Comparison of ENCODE assay signal across 19 cellular contexts in the genomic region with DNA sequence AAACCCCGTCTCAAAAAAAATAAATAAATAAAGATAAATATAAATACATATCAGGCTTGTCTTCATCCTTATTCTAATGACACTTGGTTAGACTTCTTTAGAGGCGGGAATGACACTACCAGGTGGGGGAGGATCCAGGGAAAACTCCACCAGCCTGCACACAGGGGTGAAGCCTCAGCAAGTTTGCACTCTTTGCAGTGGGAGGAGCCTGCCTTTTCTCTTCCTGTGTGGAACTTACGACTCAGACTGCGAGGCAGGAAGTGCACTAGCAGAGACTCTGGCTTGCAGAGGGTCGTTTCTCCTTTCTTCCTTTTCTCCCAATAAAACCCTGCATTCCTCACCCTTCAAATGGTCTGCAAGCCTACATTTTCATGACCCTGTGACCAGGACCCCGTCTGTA.
"Had no signal": no experiment of that assay in that cellular context is flagged by ENCODE, and none has a peak within 500 bp of the region (broad histone marks: within the 10 kb centered on the region; RNA-seq: fewer than 3 reads in every experiment).

No MANE protein-coding gene starts in this region.

- H3K9ac ChIP-seq: parathyroid adenoma had no signal

- H3K4me3 Mint-ChIP-seq: activated CD4-positive, alpha-beta T cell treated with anti-CD3 and anti-CD28 coated beads, Interleukin-2, amount 10 ng/mL, durations not matched to agents 7 days and 5 days; activated T-cell treated with anti-CD3 and anti-CD28 coated beads, Interleukin-2, amount 50 U/mL, for 72 hours; natural killer cell; stimulated activated naive B cell treated with anti-CD40 and anti-IgM and Interleukin-4, amounts not matched to agents 10 μg/mL and 1 μg/mL and 100 μg/mL, for 72 hours had no signal

- DNase-seq: activated CD4-positive, alpha-beta T cell treated with anti-CD3 and anti-CD28 coated beads, Interleukin-2, amount 10 ng/mL, durations not matched to agents 7 days and 5 days; activated CD8-positive, alpha-beta memory T cell treated with anti-CD3 and anti-CD28 coated beads for 24 hours; activated CD8-positive, alpha-beta memory T cell treated with anti-CD3 and anti-CD28 coated beads, Interleukin-2, amount 50 U/mL, for 48 hours; activated effector memory CD4-positive, alpha-beta T cell treated with anti-CD3 and anti-CD28 coated beads, Interleukin-2, amount 50 U/mL, for 16 hours; activated naive CD4-positive, alpha-beta T cell treated with anti-CD3 and anti-CD28 coated beads, Interleukin-2, amount 50 U/mL, for 16 hours; activated T-cell treated with anti-CD3 and anti-CD28 coated beads, Interleukin-2, amount 50 U/mL, for 72 hours; cerebellar nuclear complex; effector CD8-positive, alpha-beta T cell; heart left ventricle; natural killer cell; sigmoid colon; spleen; stimulated activated naive B cell treated with anti-CD40 and anti-IgM and Interleukin-4, amounts not matched to agents 10 μg/mL and 1 μg/mL and 100 μg/mL, for 72 hours; thyroid gland had no signal

- H3K79me2 ChIP-seq: parathyroid adenoma had no signal

- H3K27ac Mint-ChIP-seq: activated CD4-positive, alpha-beta T cell treated with anti-CD3 and anti-CD28 coated beads, Interleukin-2, amount 10 ng/mL, durations not matched to agents 7 days and 5 days; activated T-cell treated with anti-CD3 and anti-CD28 coated beads, Interleukin-2, amount 50 U/mL, for 72 hours; natural killer cell; stimulated activated naive B cell treated with anti-CD40 and anti-IgM and Interleukin-4, amounts not matched to agents 10 μg/mL and 1 μg/mL and 100 μg/mL, for 72 hours had no signal

- H3K9me3 Mint-ChIP-seq: activated CD4-positive, alpha-beta T cell treated with anti-CD3 and anti-CD28 coated beads, Interleukin-2, amount 10 ng/mL, durations not matched to agents 7 days and 5 days; stimulated activated naive B cell treated with anti-CD40 and anti-IgM and Interleukin-4, amounts not matched to agents 10 μg/mL and 1 μg/mL and 100 μg/mL, for 72 hours had no signal

- ATAC-seq: activated T-cell treated with anti-CD3 and anti-CD28 coated beads, Interleukin-2, amount 50 U/mL, for 72 hours; esophagus mucosa; gastroesophageal sphincter; heart left ventricle; natural killer cell had no signal

- H3K4me3 ChIP-seq: ascending aorta, breast epithelium, gastroesophageal sphincter, heart left ventricle, sigmoid colon, spleen, thyroid gland had no signal

- H3K4me1 Mint-ChIP-seq: activated CD4-positive, alpha-beta T cell treated with anti-CD3 and anti-CD28 coated beads, Interleukin-2, amount 10 ng/mL, durations not matched to agents 7 days and 5 days; natural killer cell; stimulated activated naive B cell treated with anti-CD40 and anti-IgM and Interleukin-4, amounts not matched to agents 10 μg/mL and 1 μg/mL and 100 μg/mL, for 72 hours had no signal

- H3K4me1 ChIP-seq: ascending aorta, breast epithelium, parathyroid adenoma, spleen had no signal

- H3K27me3 Mint-ChIP-seq: activated CD4-positive, alpha-beta T cell treated with anti-CD3 and anti-CD28 coated beads, Interleukin-2, amount 10 ng/mL, durations not matched to agents 7 days and 5 days had no signal

- H3K9me3 ChIP-seq: ascending aorta, breast epithelium, gastroesophageal sphincter, heart left ventricle, sigmoid colon, spleen, thyroid gland had no signal

- H3K27ac ChIP-seq: ascending aorta, breast epithelium, gastroesophageal sphincter, heart left ventricle, parathyroid adenoma, sigmoid colon, spleen, thyroid gland had no signal

- H2AFZ ChIP-seq: parathyroid adenoma had no signal

- H3K36me3 Mint-ChIP-seq: natural killer cell; stimulated activated naive B cell treated with anti-CD40 and anti-IgM and Interleukin-4, amounts not matched to agents 10 μg/mL and 1 μg/mL and 100 μg/mL, for 72 hours had no signal

- H3K27me3 ChIP-seq: ascending aorta, breast epithelium, heart left ventricle, sigmoid colon, spleen, thyroid gland had no signal

- H3K36me3 ChIP-seq: ascending aorta, breast epithelium, gastroesophageal sphincter, heart left ventricle, sigmoid colon, spleen, thyroid gland had no signal
